10 cellular contexts compared by ENCODE assay signal in genomic region chr6:19691465-19692167, GRCh38.
DNase-seq lines count a peak whose midpoint lies in the region; ATAC-seq and TF ChIP-seq lines count a peak whose summit lies in the region.
"Had no signal": no experiment of that assay in that cellular context is flagged by ENCODE, and none has a peak within 500 bp of the region (broad histone marks: within the 10 kb centered on the region; RNA-seq: fewer than 3 reads in every experiment).

No MANE protein-coding gene starts in this region.

- H3K4me2 ChIP-seq in neuronal stem cell (ENCODE audit: insufficient read depth, low read length, poor library complexity, severe bottlenecking) = peak overlapping the region; percentile 83

- H2BK12ac ChIP-seq in neuronal stem cell (ENCODE audit: low read length) = no peak overlapping the region

- H3K23ac ChIP-seq in neuronal stem cell (ENCODE audit: low read depth, low read length, poor library complexity) = no peak overlapping the region

- peak overlapping the region; percentile 89 for H4K91ac ChIP-seq in neuronal stem cell (ENCODE audit: low read depth, low read length, poor library complexity)

- H3K79me1 ChIP-seq in neuronal stem cell (ENCODE audit: low read depth, low read length) = no peaks in the 10 kb centered on the region

- H3K18ac ChIP-seq in neuronal stem cell (ENCODE audit: low read length) = peak overlapping the region; percentile 96

- H3K9me3 ChIP-seq in neuronal stem cell (replicated peaks in 1 of 2; ENCODE audit: control insufficient read depth in 2 of 2, insufficient read depth in 1 of 2, low read depth in 1 of 2, low read length in 2 of 2) = peaks cover 0 to 4% of the 10 kb centered on the region in 2 donors

- H3K36me3 ChIP-seq in neuronal stem cell (replicated peaks in 1 of 2; ENCODE audit: control insufficient read depth in 2 of 2, insufficient read depth in 2 of 2, low read length in 2 of 2) = no peaks in the 10 kb centered on the region

- H2AK5ac ChIP-seq in neuronal stem cell (ENCODE audit: low read depth, low read length) = no peak overlapping the region

- H2BK15ac ChIP-seq in neuronal stem cell (ENCODE audit: low read length) = no peak overlapping the region

- no peaks in the 10 kb centered on the region for H3K27me3 ChIP-seq in neuronal stem cell (ENCODE audit: control insufficient read depth in 3 of 3, insufficient read depth in 3 of 3, low read depth in 1 of 3, low read length in 3 of 3)

- peak overlapping the region; percentile 75 for H3K9ac ChIP-seq in neuronal stem cell (ENCODE audit: low read depth, low read length, poor library complexity)

- no CpG with 5 or more reads among the region's 44 CpGs for WGBS in neuronal stem cell (ENCODE audit: extremely low coverage in 2 of 2, insufficient read length in 2 of 2, insufficient replicate concordance in 1 of 2), 2 donors

- H3K27ac ChIP-seq in neuronal stem cell (replicated peaks; ENCODE audit: low read length) = peak overlapping the region; percentile 71
- H3K27ac ChIP-seq: C4-2B had no signal

- no peak overlapping the region for H2BK120ac ChIP-seq in neuronal stem cell (ENCODE audit: low read depth, low read length)

- intact Hi-C loops in left cardiac atrium (cut with DNase I) (no loop called here), cardiac septum (cut with DNase I) (no loop called here)

- ATAC-seq in left cardiac atrium = peak; percentile 47 to 73
- no peak for ATAC-seq in GM18517 (IDR thresholded peaks at IDR 0.05; ENCODE audit: unreplicated experiment)
- no peak for ATAC-seq in GM21447 (IDR thresholded peaks at IDR 0.05; ENCODE audit: unreplicated experiment)
- ATAC-seq in GM18519 (IDR thresholded peaks at IDR 0.05; ENCODE audit: low FRiP score, unreplicated experiment) = no peak
- no peak for ATAC-seq in HG03521 (IDR thresholded peaks at IDR 0.05; ENCODE audit: unreplicated experiment)

- TF ChIP-seq CTCF in foreskin fibroblast (IDR thresholded peaks at IDR 0.05; ENCODE audit: low read depth, low read length) = no peak

- no peak overlapping the region for H4K8ac ChIP-seq in neuronal stem cell (ENCODE audit: low read depth, low read length)

- peak overlapping the region; percentile 46 to 50 for H3K4me3 ChIP-seq in foreskin fibroblast (ENCODE audit: low read depth in 1 of 2, low read length in 2 of 2)
- H3K4me3 ChIP-seq in neuronal stem cell (ENCODE audit: low read length in 2 of 2) = peak overlapping the region; percentile 55 to 78

- H3K4ac ChIP-seq in neuronal stem cell (ENCODE audit: low read length) = no peak overlapping the region

- peak overlapping the region; percentile 75 for H2AFZ ChIP-seq in neuronal stem cell (ENCODE audit: low read length)

- H3K4me1 ChIP-seq in neuronal stem cell (ENCODE audit: control insufficient read depth in 2 of 2, insufficient read depth in 1 of 2, low read depth in 1 of 2, low read length in 2 of 2) = peaks cover 3 to 19% of the 10 kb centered on the region in 2 donors

- peak overlapping the region; percentile 80 for H2BK5ac ChIP-seq in neuronal stem cell (ENCODE audit: low read length)

- no peak overlapping the region for H3K14ac ChIP-seq in neuronal stem cell (ENCODE audit: low read length)

- DNase-seq in left cardiac atrium (no peak), cardiac septum (ENCODE audit: low spot score) (no peak), foreskin fibroblast (peak in 1 of 2 donors; percentile 7), neuronal stem cell (ENCODE audit: low spot score) (peak; percentile 64)
- DNase-seq: activated CD4-positive, alpha-beta T cell treated with anti-CD3 and anti-CD28 coated beads for 48 hours had no signal

Comparison
In these comparisons a context has a peak if more than half of its experiments do, and no peak if none do; other contexts are left out.
1. ATAC-seq: peak in left cardiac atrium (2 of 2); none in GM18517 (single experiment), GM21447 (single experiment), GM18519 (single experiment) and HG03521 (single experiment).